Comparison of ENCODE assay signal across 17 cellular contexts in genomic region chr1:25193151-25193742, GRCh38.
"Had no signal": no experiment of that assay in that cellular context is flagged by ENCODE, and none has a peak within 500 bp of the region (broad histone marks: within the 10 kb centered on the region; RNA-seq: fewer than 3 reads in every experiment).

No MANE protein-coding gene starts in this region.

- H3K9me3 ChIP-seq: tibial artery, uterus had no signal

- DNase-seq: activated CD4-positive, alpha-beta memory T cell treated with anti-CD3 and anti-CD28 coated beads for 36 hours; activated CD4-positive, alpha-beta T cell treated with anti-CD3 and anti-CD28 coated beads for 36 hours; activated T-cell treated with anti-CD3 and anti-CD28 coated beads for 4 hours; cerebellar nuclear complex; cortex of kidney; head of caudate nucleus; immature natural killer cell; kidney glomerular epithelial cell; mesendoderm; natural killer cell; nucleus accumbens; stimulated activated naive CD8-positive, alpha-beta T cell treated with anti-CD3 and anti-CD28 coated beads, Interleukin-15, Interleukin-2, amounts not matched to agents 100 U/mL and 50 U/mL, for 24 hours; substantia nigra; tibial artery; uterus had no signal

- H3K4me3 ChIP-seq: tibial artery, uterus had no signal

- H3K27ac ChIP-seq: tibial artery, uterus had no signal

- H3K4me1 ChIP-seq: uterus had no signal

- H3K36me3 Mint-ChIP-seq: activated CD4-positive, alpha-beta memory T cell treated with anti-CD3 and anti-CD28 coated beads for 36 hours; activated naive CD8-positive, alpha-beta T cell; immature natural killer cell; natural killer cell had no signal

- H3K27me3 ChIP-seq: uterus had no signal

- H3K4me3 Mint-ChIP-seq: activated CD4-positive, alpha-beta memory T cell treated with anti-CD3 and anti-CD28 coated beads for 36 hours; activated CD4-positive, alpha-beta T cell treated with anti-CD3 and anti-CD28 coated beads for 36 hours; activated naive CD8-positive, alpha-beta T cell; immature natural killer cell; natural killer cell; T-helper 1 cell treated with Interleukin-12 subunit alpha and Interleukin-12 subunit beta and Interleukin-4 antibody, amounts not matched to agents 30 μg/mL and 1 μg/mL, for 36 hours had no signal

- H3K27me3 Mint-ChIP-seq: activated naive CD8-positive, alpha-beta T cell had no signal

- H3K9me3 Mint-ChIP-seq: activated CD4-positive, alpha-beta memory T cell treated with anti-CD3 and anti-CD28 coated beads for 36 hours; immature natural killer cell; natural killer cell; T-helper 1 cell treated with Interleukin-12 subunit alpha and Interleukin-12 subunit beta and Interleukin-4 antibody, amounts not matched to agents 30 μg/mL and 1 μg/mL, for 36 hours had no signal

- H3K27ac Mint-ChIP-seq: activated CD4-positive, alpha-beta memory T cell treated with anti-CD3 and anti-CD28 coated beads for 36 hours; activated CD4-positive, alpha-beta T cell treated with anti-CD3 and anti-CD28 coated beads for 36 hours; activated naive CD8-positive, alpha-beta T cell; T-helper 1 cell treated with Interleukin-12 subunit alpha and Interleukin-12 subunit beta and Interleukin-4 antibody, amounts not matched to agents 30 μg/mL and 1 μg/mL, for 36 hours had no signal

- H3K36me3 ChIP-seq: tibial artery, uterus had no signal
